11 cellular contexts compared by ENCODE assay signal in genomic region chr6:28727559-28728211, GRCh38.
DNase-seq lines count a peak whose midpoint lies in the region; ATAC-seq and TF ChIP-seq lines count a peak whose summit lies in the region.
"Had no signal": no experiment of that assay in that cellular context is flagged by ENCODE, and none has a peak within 500 bp of the region (broad histone marks: within the 10 kb centered on the region; RNA-seq: fewer than 3 reads in every experiment).

No MANE protein-coding gene starts in this region.

- intact Hi-C loops in heart right ventricle (cut with DNase I): no loop called here

- no peak overlapping the region for H3K27ac ChIP-seq in cardiac muscle cell
- no peak overlapping the region for H3K27ac ChIP-seq in heart right ventricle
- H3K27ac ChIP-seq in gastroesophageal sphincter: no peak overlapping the region

- peak overlapping the region; percentile 89 to 93 for H3K4me3 Mint-ChIP-seq in effector memory CD8-positive, alpha-beta T cell
- peak overlapping the region; percentile 91 for H3K4me3 Mint-ChIP-seq in type B pancreatic cell

- DNase-seq in cardiac muscle cell (ENCODE audit: low read depth in 1 of 2, low spot score in 1 of 2) (no peak), heart right ventricle (no peak), NOMO-1 treated with dmso at 0.1 percent for 144 hours (lab: John Stamatoyannopoulos, UW; ENCODE audit: unreplicated experiment) (peak; percentile 47), type B pancreatic cell (ENCODE audit: extremely low spot score, unreplicated experiment) (no peak), SHP77 treated with DMSO at 0.1 percent for 48 hours (lab: John Stamatoyannopoulos, UW) (no peak)
- no peak for DNase-seq in effector memory CD8-positive, alpha-beta T cell
- DNase-seq in activated CD8-positive, alpha-beta memory T cell treated with anti-CD3 and anti-CD28 coated beads for 24 hours: no peak
- DNase-seq: activated B cell treated with CpG ODN at 0.5 μM for 24 hours; CD8-positive, alpha-beta T cell; NCI-H524 treated with DMSO at 0.1 percent for 48 hours had no signal

- H3K9me3 ChIP-seq in cardiac muscle cell (ENCODE audit: low read depth): no peaks in the 10 kb centered on the region
- peaks cover 0 to 4% (median 0%) of the 10 kb centered on the region in 11 donors for H3K9me3 ChIP-seq in heart right ventricle
- peaks cover 0 to 8% (median 0%) of the 10 kb centered on the region in 3 donors for H3K9me3 ChIP-seq in gastroesophageal sphincter

- H3K4me1 Mint-ChIP-seq in effector memory CD8-positive, alpha-beta T cell (ENCODE audit: low read depth in 2 of 2): peaks cover 13 to 16% of the 10 kb centered on the region in 2 donors
- H3K4me1 Mint-ChIP-seq in type B pancreatic cell (ENCODE audit: unreplicated experiment): peaks cover 5% of the 10 kb centered on the region

- H3K4me3 ChIP-seq in cardiac muscle cell: peak overlapping the region; percentile 48
- no peak overlapping the region for H3K4me3 ChIP-seq in heart right ventricle
- no peak overlapping the region for H3K4me3 ChIP-seq in gastroesophageal sphincter

- peaks cover 0 to 3% of the 10 kb centered on the region in 2 donors for H3K9me3 Mint-ChIP-seq in effector memory CD8-positive, alpha-beta T cell
- H3K9me3 Mint-ChIP-seq in type B pancreatic cell: no peaks in the 10 kb centered on the region

- peaks cover 26% of the 10 kb centered on the region for H3K36me3 Mint-ChIP-seq in effector memory CD8-positive, alpha-beta T cell (ENCODE audit: insufficient read depth)
- H3K36me3 Mint-ChIP-seq in type B pancreatic cell: no peaks in the 10 kb centered on the region

- no peaks in the 10 kb centered on the region for H3K36me3 ChIP-seq in cardiac muscle cell
- H3K36me3 ChIP-seq in heart right ventricle: no peaks in the 10 kb centered on the region
- H3K36me3 ChIP-seq in gastroesophageal sphincter: no peaks in the 10 kb centered on the region

- TF ChIP-seq CTCF in cardiac muscle cell (IDR thresholded peaks at IDR 0.05; ENCODE audit: low read depth, low read length): no peak
- TF ChIP-seq CTCF in heart right ventricle (IDR thresholded peaks at IDR 0.05): no peak
- TF ChIP-seq CTCF in type B pancreatic cell (conservative IDR thresholded peaks at IDR 0.05): no peak
- no peak for TF ChIP-seq CTCF in gastroesophageal sphincter (IDR thresholded peaks at IDR 0.05)

- TF ChIP-seq POLR2A in gastroesophageal sphincter (IDR thresholded peaks at IDR 0.05): no peak

- H3K27me3 ChIP-seq in cardiac muscle cell (peaks cover 55% of the 10 kb centered on the region), heart right ventricle (peaks cover 0 to 96% (median 80%) of the 10 kb centered on the region in 7 donors), gastroesophageal sphincter (peaks cover 89% of the 10 kb centered on the region)

- H3K27me3 Mint-ChIP-seq in effector memory CD8-positive, alpha-beta T cell: peaks cover 44 to 80% of the 10 kb centered on the region in 2 donors
- peaks cover 98% of the 10 kb centered on the region for H3K27me3 Mint-ChIP-seq in type B pancreatic cell

- H3K4me1 ChIP-seq in cardiac muscle cell (ENCODE audit: low read depth) (no peaks in the 10 kb centered on the region), heart right ventricle (peaks cover 0 to 14% (median 0%) of the 10 kb centered on the region in 9 donors), gastroesophageal sphincter (peaks cover 0 to 5% (median 0%) of the 10 kb centered on the region in 3 donors)

- no peak overlapping the region for H3K27ac Mint-ChIP-seq in effector memory CD8-positive, alpha-beta T cell
- peak overlapping the region; percentile 87 for H3K27ac Mint-ChIP-seq in type B pancreatic cell
- H3K27ac Mint-ChIP-seq: activated B cell treated with CpG ODN at 0.5 μM for 24 hours; CD8-positive, alpha-beta T cell had no signal

- 69 to 77% methylated on average over 9 of the region's 9 CpGs for WGBS in heart right ventricle, 2 donors
- 53 to 57% methylated on average over 6 to 9 of the region's 9 CpGs for WGBS in gastroesophageal sphincter (ENCODE audit: low coverage in 1 of 2), 2 donors

- no peak for TF ChIP-seq EP300 in gastroesophageal sphincter (IDR thresholded peaks at IDR 0.05)

- ATAC-seq in heart right ventricle (no peak), gastroesophageal sphincter (no peak)
- no peak for ATAC-seq in effector memory CD8-positive, alpha-beta T cell (replicated peaks)
